ENCODE assay signal across 14 cellular contexts in genomic region chrX:66635360-66635759, GRCh38. TPM values are rescaled to one million over a fixed set of nuclear protein-coding genes. Genes with fewer than 3 reads are reported as not detected.
DNase-seq lines count a peak whose midpoint lies in the region; ATAC-seq and TF ChIP-seq lines count a peak whose summit lies in the region.
"Had no signal": no experiment of that assay in that cellular context is flagged by ENCODE, and none has a peak within 500 bp of the region (broad histone marks: within the 10 kb centered on the region; RNA-seq: fewer than 3 reads in every experiment).

No MANE protein-coding gene starts in this region.

- H2BK15ac ChIP-seq in mesenchymal stem cell (ENCODE audit: low read depth, poor library complexity, severe bottlenecking) = no peak overlapping the region

- DNase-seq in AG08395 (ENCODE audit: low spot score) (peak; percentile 53), brain pericyte (ENCODE audit: low read depth, low spot score) (peak; percentile 50), mesenchymal stem cell (peak; percentile 78), esophagus squamous epithelium (lab: John Stamatoyannopoulos, UW) (no peak), left lung (no peak), transverse colon (no peak)
- DNase-seq in activated naive CD4-positive, alpha-beta T cell (lab: John Stamatoyannopoulos, UW) = no peak
- DNase-seq: CD4-positive, alpha-beta memory T cell; cerebellar nuclear complex; H9; SHP77 treated with DMSO at 0.1 percent for 48 hours had no signal

- no peak overlapping the region for H3K4me2 ChIP-seq in mesenchymal stem cell (ENCODE audit: low read length, poor library complexity, severe bottlenecking)

- no peak overlapping the region for H3K18ac ChIP-seq in mesenchymal stem cell (ENCODE audit: low read depth in 1 of 2, low read length in 2 of 2)

- no peak overlapping the region for H4K8ac ChIP-seq in mesenchymal stem cell (ENCODE audit: low read length)

- H3K4me1 ChIP-seq in HUES48 (ENCODE audit: control insufficient read depth, insufficient read depth, low read length) (peaks cover 8% of the 10 kb centered on the region; the same call in 1 of the 2 replicates), mesenchymal stem cell (ENCODE audit: control insufficient read depth, insufficient read depth, low read depth, low read length) (no peaks in the 10 kb centered on the region), esophagus squamous epithelium (peaks cover 0 to 3% (median 0%) of the 10 kb centered on the region in 3 donors), left lung (no peaks in the 10 kb centered on the region), transverse colon (no peaks in the 10 kb centered on the region)
- H3K4me1 ChIP-seq: prostate gland had no signal

- H3K27ac ChIP-seq in HUES48 (ENCODE audit: low read depth, low read length) (peak overlapping the region; percentile 21), mesenchymal stem cell (ENCODE audit: low read length, poor library complexity, severe bottlenecking) (peak overlapping the region; percentile 100), esophagus squamous epithelium (no peak overlapping the region), left lung (no peak overlapping the region), transverse colon (no peak overlapping the region)
- H3K27ac ChIP-seq: prostate gland had no signal

- H3K9me3 ChIP-seq in HUES48 (ENCODE audit: control insufficient read depth, insufficient read depth, low read length) (peaks cover 20% of the 10 kb centered on the region; the same call in 1 of the 2 replicates), mesenchymal stem cell (ENCODE audit: control insufficient read depth, low read length) (no peaks in the 10 kb centered on the region), esophagus squamous epithelium (no peaks in the 10 kb centered on the region), left lung (no peaks in the 10 kb centered on the region), transverse colon (no peaks in the 10 kb centered on the region)
- H3K9me3 ChIP-seq: prostate gland had no signal

- H2BK5ac ChIP-seq in mesenchymal stem cell (ENCODE audit: low read depth, low read length, poor library complexity, severe bottlenecking) = no peak overlapping the region

- H3K4me3 ChIP-seq in HUES48 (ENCODE audit: low read depth, low read length) (no peak overlapping the region), mesenchymal stem cell (ENCODE audit: insufficient read depth in 1 of 2, low read depth in 1 of 2, low read length in 2 of 2) (peak overlapping the region in 1 of 2 experiments; percentile 87), esophagus squamous epithelium (no peak overlapping the region), left lung (no peak overlapping the region), transverse colon (no peak overlapping the region)
- H3K4me3 ChIP-seq: lung, prostate gland had no signal

- no peaks in the 10 kb centered on the region for H3K27me3 ChIP-seq in HUES48 (ENCODE audit: control insufficient read depth, insufficient read depth, low read length)
- H3K27me3 ChIP-seq in mesenchymal stem cell (ENCODE audit: control insufficient read depth in 1 of 2, insufficient read depth in 1 of 2, low read length in 2 of 2) = no peaks in the 10 kb centered on the region
- H3K27me3 ChIP-seq in esophagus squamous epithelium = no peaks in the 10 kb centered on the region
- no peaks in the 10 kb centered on the region for H3K27me3 ChIP-seq in left lung
- no peaks in the 10 kb centered on the region for H3K27me3 ChIP-seq in transverse colon

- H2BK120ac ChIP-seq in mesenchymal stem cell (ENCODE audit: low read depth, low read length) = no peak overlapping the region

- H3K79me1 ChIP-seq in mesenchymal stem cell (replicated peaks; ENCODE audit: low read length, poor library complexity, severe bottlenecking) = no peaks in the 10 kb centered on the region

- 0% methylated on average over 1 of the region's 2 CpGs for WGBS in mesenchymal stem cell
- 11 to 37% methylated on average over 2 of the region's 2 CpGs for WGBS in esophagus squamous epithelium, 2 donors
- WGBS in transverse colon (ENCODE audit: low coverage in 1 of 2), 2 donors = 60% methylated on average over 2 of the region's 2 CpGs; no CpG with 5 or more reads in 1 of the 2 donors

- TF ChIP-seq POLR2A in esophagus squamous epithelium (IDR thresholded peaks at IDR 0.05) = no peak
- TF ChIP-seq POLR2A in transverse colon (IDR thresholded peaks at IDR 0.05) = no peak

- H3K23ac ChIP-seq in mesenchymal stem cell (ENCODE audit: low read length in 2 of 2) = no peak overlapping the region

- no peak overlapping the region for H2AFZ ChIP-seq in mesenchymal stem cell (ENCODE audit: low read depth, low read length)

- no peaks in the 10 kb centered on the region for H3K36me3 ChIP-seq in HUES48 (ENCODE audit: control insufficient read depth, insufficient read depth, low read length)
- no peaks in the 10 kb centered on the region for H3K36me3 ChIP-seq in mesenchymal stem cell (ENCODE audit: control insufficient read depth in 1 of 2, insufficient read depth in 2 of 2, low read depth in 1 of 2, low read length in 2 of 2)
- H3K36me3 ChIP-seq in esophagus squamous epithelium = no peaks in the 10 kb centered on the region
- no peaks in the 10 kb centered on the region for H3K36me3 ChIP-seq in left lung
- H3K36me3 ChIP-seq in transverse colon = no peaks in the 10 kb centered on the region
- H3K36me3 ChIP-seq: prostate gland had no signal

- in situ Hi-C loops in transverse colon (cut with MboI; ENCODE audit: low pct_ligation_motif_present in 1 of 4, low pct_unique_long_range_greater_than_20kb in 1 of 4, low sequenced_read_pairs in 3 of 4) = no loop called here

- no peak overlapping the region for H2BK12ac ChIP-seq in mesenchymal stem cell (ENCODE audit: low read length in 2 of 2)

- no peak for ATAC-seq in left lung

- intact Hi-C loops in esophagus squamous epithelium (cut with DNase I) = no loop called here
- intact Hi-C loops in left lung (cut with DNase I) = no loop called here
- intact Hi-C loops in transverse colon (cut with DNase I; ENCODE audit: low total_unique reads) = no loop called here

- no peak overlapping the region for H3K9ac ChIP-seq in HUES48 (ENCODE audit: low read depth, low read length)
- peak overlapping the region; percentile 97 for H3K9ac ChIP-seq in mesenchymal stem cell (ENCODE audit: low read length)

- no peak overlapping the region for H3K4ac ChIP-seq in mesenchymal stem cell (ENCODE audit: low read depth in 1 of 2, low read length in 2 of 2)

- no peak overlapping the region for H4K91ac ChIP-seq in mesenchymal stem cell (ENCODE audit: low read length)

- TF ChIP-seq CTCF in esophagus squamous epithelium (IDR thresholded peaks at IDR 0.05) (no peak), left lung (IDR thresholded peaks at IDR 0.05) (no peak), transverse colon (IDR thresholded peaks at IDR 0.05) (no peak)

- TF ChIP-seq EP300 in transverse colon (IDR thresholded peaks at IDR 0.05; ENCODE audit: low read depth) = no peak

- no peak overlapping the region for H3K14ac ChIP-seq in mesenchymal stem cell (ENCODE audit: low read length in 2 of 2)

- no peak overlapping the region for H2AK5ac ChIP-seq in mesenchymal stem cell (ENCODE audit: low read length, severe bottlenecking)

RNA-seq across cellular contexts. Expression of gene EDA2R, which starts 3.5 kb away (rescaled TPM):
- polyA plus RNA-seq in mesenchymal stem cell (2013, experiment 1 of 2) = 12.0 TPM
- 12.1 TPM for polyA plus RNA-seq in mesenchymal stem cell (2013, experiment 2 of 2)
- total RNA-seq in esophagus squamous epithelium = 1 to 10 TPM in 1 of 4 donors, under 1 TPM in 3; 0.08 to 2.5 (median 0.43) TPM
- 1 to 10 TPM; 2.6 to 7.9 TPM for total RNA-seq in left lung
- 1 to 10 TPM in 1 of 4 donors, under 1 TPM in 2, not detected in 1; 0.48 to 2.0 (median 0.96) TPM for total RNA-seq in transverse colon

Comparison
In these comparisons a context has a peak if more than half of its experiments do, and no peak if none do; other contexts are left out.
1. DNase-seq: peak in AG08395 (single experiment), brain pericyte (single experiment) and mesenchymal stem cell (single experiment); none in esophagus squamous epithelium (single experiment), activated naive CD4-positive, alpha-beta T cell (0 of 4), left lung (0 of 2) and transverse colon (single experiment).
2. H3K27ac ChIP-seq: peak in HUES48 (single experiment) and mesenchymal stem cell (single experiment); none in esophagus squamous epithelium (0 of 4), left lung (0 of 2) and transverse colon (0 of 4).